1 cellular context compared by ENCODE assay signal in the genomic region with DNA sequence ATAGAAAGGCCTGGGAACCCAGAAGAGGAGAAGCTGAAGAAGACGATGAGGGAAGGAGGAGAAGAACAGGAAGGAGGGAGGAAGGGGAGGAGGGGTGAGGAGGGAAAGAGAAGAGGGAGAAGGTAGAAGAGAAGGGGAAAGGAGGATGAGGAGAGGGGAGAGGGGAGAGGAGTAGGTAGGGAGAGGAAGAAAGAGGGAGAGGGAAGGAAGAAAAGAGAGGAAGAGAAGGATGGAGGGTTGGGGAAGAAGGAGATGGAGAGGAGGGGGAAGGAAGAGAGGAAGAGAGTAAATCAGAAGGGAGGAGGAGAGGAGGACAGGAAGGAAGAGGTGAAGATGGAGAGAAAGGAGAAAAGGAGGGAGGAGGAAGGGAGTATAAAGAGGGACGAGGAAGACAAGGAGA.
TF ChIP-seq lines count a peak whose summit lies in the region.

No MANE protein-coding gene starts in this region.

TF ChIP-seq in HEK293, 187 proteins besides CTCF, POLR2A, EP300 and RAD21 (continued from another document):
- TF ChIP-seq, protein P1, sequence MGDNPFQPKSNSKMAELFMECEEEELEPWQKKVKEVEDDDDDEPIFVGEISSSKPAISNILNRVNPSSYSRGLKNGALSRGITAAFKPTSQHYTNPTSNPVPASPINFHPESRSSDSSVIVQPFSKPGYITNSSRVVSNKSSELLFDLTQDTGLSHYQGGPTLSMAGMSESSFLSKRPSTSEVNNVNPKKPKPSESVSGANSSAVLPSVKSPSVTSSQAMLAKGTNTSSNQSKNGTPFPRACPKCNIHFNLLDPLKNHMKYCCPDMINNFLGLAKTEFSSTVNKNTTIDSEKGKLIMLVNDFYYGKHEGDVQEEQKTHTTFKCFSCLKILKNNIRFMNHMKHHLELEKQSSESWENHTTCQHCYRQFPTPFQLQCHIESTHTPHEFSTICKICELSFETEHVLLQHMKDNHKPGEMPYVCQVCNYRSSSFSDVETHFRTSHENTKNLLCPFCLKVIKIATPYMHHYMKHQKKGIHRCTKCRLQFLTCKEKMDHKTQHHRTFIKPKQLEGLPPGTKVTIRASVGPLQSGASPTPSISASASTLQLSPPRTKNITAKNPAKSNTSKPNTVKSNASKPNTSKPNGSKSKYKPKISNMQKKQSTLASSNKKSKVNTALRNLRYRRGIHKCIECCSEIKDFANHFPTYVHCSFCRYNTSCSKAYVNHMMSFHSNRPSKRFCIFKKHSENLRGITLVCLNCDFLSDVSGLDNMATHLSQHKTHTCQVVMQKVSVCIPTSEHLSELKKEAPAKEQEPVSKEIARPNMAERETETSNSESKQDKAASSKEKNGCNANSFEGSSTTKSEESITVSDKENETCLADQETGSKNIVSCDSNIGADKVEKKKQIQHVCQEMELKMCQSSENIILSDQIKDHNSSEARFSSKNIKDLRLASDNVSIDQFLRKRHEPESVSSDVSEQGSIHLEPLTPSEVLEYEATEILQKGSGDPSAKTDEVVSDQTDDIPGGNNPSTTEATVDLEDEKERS (tag by site-specific recombination; IDR thresholded peaks at IDR 0.05): no peak
- TF ChIP-seq, protein P2, sequence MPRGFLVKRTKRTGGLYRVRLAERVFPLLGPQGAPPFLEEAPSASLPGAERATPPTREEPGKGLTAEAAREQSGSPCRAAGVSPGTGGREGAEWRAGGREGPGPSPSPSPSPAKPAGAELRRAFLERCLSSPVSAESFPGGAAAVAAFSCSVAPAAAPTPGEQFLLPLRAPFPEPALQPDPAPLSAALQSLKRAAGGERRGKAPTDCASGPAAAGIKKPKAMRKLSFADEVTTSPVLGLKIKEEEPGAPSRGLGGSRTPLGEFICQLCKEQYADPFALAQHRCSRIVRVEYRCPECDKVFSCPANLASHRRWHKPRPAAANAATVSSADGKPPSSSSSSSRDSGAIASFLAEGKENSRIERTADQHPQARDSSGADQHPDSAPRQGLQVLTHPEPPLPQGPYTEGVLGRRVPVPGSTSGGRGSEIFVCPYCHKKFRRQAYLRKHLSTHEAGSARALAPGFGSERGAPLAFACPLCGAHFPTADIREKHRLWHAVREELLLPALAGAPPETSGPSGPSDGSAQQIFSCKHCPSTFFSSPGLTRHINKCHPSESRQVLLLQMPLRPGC (tag by site-specific recombination; IDR thresholded peaks at IDR 0.05): no peak
- TF ChIP-seq ZNF24 (tag by site-specific recombination; IDR thresholded peaks at IDR 0.05): no peak
TF ChIP-seq in HEK293: peak in this region for 4.
